Comparison of ENCODE assay signal across 9 cellular contexts in genomic region chr3:11583638-11584046, GRCh38.
DNase-seq lines count a peak whose midpoint lies in the region; ATAC-seq and TF ChIP-seq lines count a peak whose summit lies in the region.
"Had no signal": no experiment of that assay in that cellular context is flagged by ENCODE, and none has a peak within 500 bp of the region (broad histone marks: within the 10 kb centered on the region; RNA-seq: fewer than 3 reads in every experiment).

No MANE protein-coding gene starts in this region.

- peak overlapping the region; percentile 75; the same call in 1 of the 2 replicates for H3K4me2 ChIP-seq in OCI-LY1 (ENCODE audit: low read length)

- H3K4me1 ChIP-seq in OCI-LY1 (ENCODE audit: insufficient read depth, low read length, severe bottlenecking) = peaks cover 69% of the 10 kb centered on the region
- peaks cover 49 to 69% of the 10 kb centered on the region in 2 donors for H3K4me1 ChIP-seq in thoracic aorta (ENCODE audit: control insufficient read depth in 1 of 2, low read depth in 2 of 2)
- H3K4me1 ChIP-seq in HAP-1 = peaks cover 20% of the 10 kb centered on the region

- in situ Hi-C loops in HAP-1 (cut with MboI; ENCODE audit: low sequenced_read_pairs) = no loop called here

- H3K9ac ChIP-seq in OCI-LY1 (ENCODE audit: low read length) = no peak overlapping the region; the same call in 1 of the 2 replicates

- H3K27ac ChIP-seq in OCI-LY1 (ENCODE audit: low read depth, low read length, poor library complexity, severe bottlenecking) = peak overlapping the region; percentile 80
- peak overlapping the region in 1 of 2 donors; percentile 48 for H3K27ac ChIP-seq in coronary artery
- H3K27ac ChIP-seq in thoracic aorta = peak overlapping the region; percentile 43 to 57

- H3K27me3 ChIP-seq in OCI-LY1 (ENCODE audit: insufficient read depth, low read length) (no peaks in the 10 kb centered on the region), thoracic aorta (replicated peaks; ENCODE audit: insufficient read depth) (no peaks in the 10 kb centered on the region), HAP-1 (ENCODE audit: low read depth) (no peaks in the 10 kb centered on the region)

- H3F3A ChIP-seq in OCI-LY1 (ENCODE audit: insufficient read depth, low read length) = no peaks in the 10 kb centered on the region

- H3K36me3 ChIP-seq in OCI-LY1 (ENCODE audit: insufficient read depth, low read length) (peaks cover 29% of the 10 kb centered on the region), thoracic aorta (no peaks in the 10 kb centered on the region), HAP-1 (replicated peaks) (peaks cover 3% of the 10 kb centered on the region; the same call in 1 of the 2 replicates)

- peak overlapping the region; percentile 53 for H3K4me3 ChIP-seq in OCI-LY1 (ENCODE audit: low read depth, low read length, poor library complexity, severe bottlenecking)
- no peak overlapping the region for H3K4me3 ChIP-seq in coronary artery
- no peak overlapping the region for H3K4me3 ChIP-seq in thoracic aorta
- no peak overlapping the region for H3K4me3 ChIP-seq in HAP-1

- DNase-seq in coronary artery (ENCODE audit: low spot score) (peak; percentile 72), mesenteric fat pad (ENCODE audit: low spot score) (peak; percentile 69), thoracic aorta (ENCODE audit: low spot score) (no peak), DMS114 treated with DMSO at 0.1 percent for 48 hours (lab: John Stamatoyannopoulos, UW; ENCODE audit: unreplicated experiment) (no peak), HAP-1 (ENCODE audit: low spot score in 2 of 2) (no peak)
- DNase-seq: DMS79 treated with DMSO at 0.1 percent for 48 hours; stimulated activated CD8-positive, alpha-beta memory T cell treated with anti-CD3 and anti-CD28 coated beads, Interleukin-4, amount 100 ng/mL, for 48 hours had no signal

- H2AFZ ChIP-seq in OCI-LY1 (ENCODE audit: low read length) = no peak overlapping the region

- no peaks in the 10 kb centered on the region for H3K9me2 ChIP-seq in OCI-LY1 (ENCODE audit: low read depth, low read length)

- H3K9me3 ChIP-seq in OCI-LY1 (ENCODE audit: low read length) (no peaks in the 10 kb centered on the region), thoracic aorta (no peaks in the 10 kb centered on the region), HAP-1 (no peaks in the 10 kb centered on the region)

- no peaks in the 10 kb centered on the region for H4K20me1 ChIP-seq in OCI-LY1 (ENCODE audit: insufficient read depth, low read length)

- peaks cover 61% of the 10 kb centered on the region for H3K79me2 ChIP-seq in OCI-LY1 (ENCODE audit: insufficient read depth, low read length)

- TF ChIP-seq CTCF in OCI-LY1 (IDR thresholded peaks at IDR 0.05; ENCODE audit: low read length) (no peak), coronary artery (IDR thresholded peaks at IDR 0.05) (no peak), thoracic aorta (IDR thresholded peaks at IDR 0.05) (no peak)

- no peak for ATAC-seq in thoracic aorta (ENCODE audit: insufficient number of reproducible peaks, low FRiP score, low read depth)
- no peak for ATAC-seq in GM21576 (IDR thresholded peaks at IDR 0.05; ENCODE audit: unreplicated experiment)

Comparison
In these comparisons a context has a peak if more than half of its experiments do, and no peak if none do; other contexts are left out.
1. DNase-seq: peak in coronary artery (single experiment) and mesenteric fat pad (single experiment); none in thoracic aorta (single experiment), DMS114 treated with DMSO at 0.1 percent for 48 hours (single experiment) and HAP-1 (0 of 2).